15 cellular contexts compared by ENCODE assay signal in the genomic region with DNA sequence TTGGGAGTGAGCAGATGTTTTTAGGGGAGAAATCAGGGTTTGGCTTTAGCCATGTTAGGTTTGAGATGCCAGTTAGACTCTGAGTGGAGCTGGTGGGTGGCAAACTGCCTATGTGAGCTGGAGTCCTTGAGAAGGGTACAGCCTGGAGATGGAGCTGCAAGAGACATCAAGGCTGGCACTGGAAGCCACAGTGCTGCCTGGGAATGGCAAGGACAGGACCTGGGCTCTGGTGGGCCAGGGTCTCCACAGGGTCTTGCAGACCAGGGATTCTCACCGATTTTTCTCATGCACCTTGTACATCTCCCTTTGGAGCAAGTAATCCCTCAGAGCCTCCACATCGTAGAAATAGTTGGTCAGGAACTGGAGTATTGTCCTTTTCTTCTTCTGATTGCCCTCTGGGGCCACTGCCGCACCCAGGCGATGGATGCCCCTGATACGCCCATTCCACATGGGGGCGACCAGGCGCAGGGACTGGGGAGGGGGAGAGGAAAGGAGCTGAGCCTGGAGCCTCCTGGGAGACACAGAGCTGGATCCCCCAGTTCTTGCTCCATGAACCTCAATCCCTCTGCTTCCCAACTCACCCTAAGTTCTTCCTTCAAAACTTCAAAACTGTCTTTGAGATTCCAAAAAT. TPM values are rescaled to one million over a fixed set of nuclear protein-coding genes. Genes with fewer than 3 reads are reported as not detected.
DNase-seq lines count a peak whose midpoint lies in the region; ATAC-seq, FAIRE-seq and TF ChIP-seq lines count a peak whose summit lies in the region.
"Had no signal": no experiment of that assay in that cellular context is flagged by ENCODE, and none has a peak within 500 bp of the region (broad histone marks: within the 10 kb centered on the region; RNA-seq: fewer than 3 reads in every experiment).

No MANE protein-coding gene starts in this region.

- no peak for FAIRE-seq in A549 (lab: Jason Lieb, UNC)
- FAIRE-seq: frontal cortex had no signal

- TF ChIP-seq CTCF in A549 (IDR thresholded peaks at IDR 0.05) = no peak

- H3K9me3 ChIP-seq in A549 = no peaks in the 10 kb centered on the region
- H3K9me3 ChIP-seq in CD8-positive, alpha-beta memory T cell (ENCODE audit: low read length) = no peaks in the 10 kb centered on the region
- H3K9me3 ChIP-seq: BE2C, SK-N-SH, tibial nerve had no signal

- ATAC-seq in A549 (no peak), HG03135 (IDR thresholded peaks at IDR 0.05; ENCODE audit: unreplicated experiment) (no peak), Right ventricle myocardium inferior (no peak)
- ATAC-seq in activated CD8-positive, alpha-beta T cell treated with anti-CD3 and anti-CD28 coated beads, Interleukin-2, amount 10 ng/mL, durations not matched to agents 7 days and 5 days = no peak
- no peak for ATAC-seq in activated CD4-positive, CD25-positive, alpha-beta regulatory T cell treated with anti-CD3 and anti-CD28 coated beads, Interleukin-2, amount 50 U/mL, for 24 hours

- intact Hi-C loops in Right ventricle myocardium inferior (cut with DNase I) = loop anchor here (2.0 kb wide), 1 partner anchor 41 kb away; the partner anchor contains the start of genes BCKDHA and EXOSC5

- WGBS in A549 (ENCODE audit: missing lambda C conversion rate) = 86% methylated on average over 7 of the region's 7 CpGs

- H3K4me1 Mint-ChIP-seq in CD8-positive, alpha-beta memory T cell = peaks cover 5 to 13% (median 10%) of the 10 kb centered on the region in 3 donors
- peaks cover 29% of the 10 kb centered on the region for H3K4me1 Mint-ChIP-seq in activated CD8-positive, alpha-beta T cell treated with anti-CD3 and anti-CD28 coated beads, Interleukin-2, amount 10 ng/mL, durations not matched to agents 7 days and 5 days (ENCODE audit: low read depth)

- peaks cover 0 to 33% (median 0%) of the 10 kb centered on the region in 3 donors for H3K36me3 Mint-ChIP-seq in CD8-positive, alpha-beta memory T cell
- H3K36me3 Mint-ChIP-seq in activated CD8-positive, alpha-beta T cell treated with anti-CD3 and anti-CD28 coated beads, Interleukin-2, amount 10 ng/mL, durations not matched to agents 7 days and 5 days (ENCODE audit: low read depth) = peaks cover 13% of the 10 kb centered on the region

- TF ChIP-seq RAD21 in A549 (conservative IDR thresholded peaks at IDR 0.05 in 1 of 2, IDR thresholded peaks at IDR 0.05 in 1 of 2) = no peak

- no peaks in the 10 kb centered on the region for H3K9me3 Mint-ChIP-seq in CD8-positive, alpha-beta memory T cell
- H3K9me3 Mint-ChIP-seq in activated CD8-positive, alpha-beta T cell treated with anti-CD3 and anti-CD28 coated beads, Interleukin-2, amount 10 ng/mL, durations not matched to agents 7 days and 5 days (ENCODE audit: insufficient read depth) = no peaks in the 10 kb centered on the region

- peak overlapping the region in 6 of 8 donors; percentile 3 to 77 (median 66) for H3K27ac Mint-ChIP-seq in CD8-positive, alpha-beta memory T cell
- peak overlapping the region; percentile 43 for H3K27ac Mint-ChIP-seq in activated CD8-positive, alpha-beta T cell treated with anti-CD3 and anti-CD28 coated beads, Interleukin-2, amount 10 ng/mL, durations not matched to agents 7 days and 5 days

- CTCF ChIA-PET in A549 (lab: Yijun Ruan, JAX) = interaction anchor here (1.2 to 7.3 kb wide), 15 partner anchors 12 to 357 kb away, joined by 3 to 158 read pairs (median 7); partner anchors contain the start of gene B9D2
- CTCF ChIA-PET in CD8-positive, alpha-beta memory T cell (lab: Charles Lee) = interaction anchor here (2.4 to 3.0 kb wide), 2 partner anchors 11 to 86 kb away, joined by 10 to 18 read pairs; no protein-coding TSS in a partner anchor
- CTCF ChIA-PET in activated CD8-positive, alpha-beta T cell treated with anti-CD3 and anti-CD28 coated beads, Interleukin-2, amount 10 ng/mL, durations not matched to agents 7 days and 5 days (lab: Charles Lee) = interaction anchor here (0.7 to 3.2 kb wide), 5 partner anchors 10 to 131 kb away, joined by 3 to 21 read pairs (median 3); no protein-coding TSS in a partner anchor

- no peak for TF ChIP-seq POLR2A in A549 (IDR thresholded peaks at IDR 0.05; ENCODE audit: low read length)

- peaks cover under 1% of the 10 kb centered on the region for H3K36me3 ChIP-seq in CD8-positive, alpha-beta memory T cell (ENCODE audit: insufficient read depth, low read length)

- no peak overlapping the region for H3K27ac ChIP-seq in A549
- H3K27ac ChIP-seq in CD8-positive, alpha-beta memory T cell (ENCODE audit: low read depth, low read length) = no peak overlapping the region
- H3K27ac ChIP-seq: cardiac muscle cell had no signal

- no peak overlapping the region for H3K4me3 ChIP-seq in A549
- no peak overlapping the region for H3K4me3 ChIP-seq in CD8-positive, alpha-beta memory T cell (ENCODE audit: low read length)

- peaks cover 13% of the 10 kb centered on the region; the same call in 2 of the 3 replicates for H3K4me1 ChIP-seq in A549
- H3K4me1 ChIP-seq in CD8-positive, alpha-beta memory T cell (ENCODE audit: insufficient read depth, low read length) = peaks cover 17% of the 10 kb centered on the region
- H3K4me1 ChIP-seq: BE2C had no signal

- peak overlapping the region in 4 of 7 donors; percentile 56 to 81 (median 75) for H3K4me3 Mint-ChIP-seq in CD8-positive, alpha-beta memory T cell
- H3K4me3 Mint-ChIP-seq in activated CD8-positive, alpha-beta T cell treated with anti-CD3 and anti-CD28 coated beads, Interleukin-2, amount 10 ng/mL, durations not matched to agents 7 days and 5 days = peak overlapping the region; percentile 34

- DNase-seq in A549 (ENCODE audit: low read depth in 1 of 2, low spot score in 1 of 2) (no peak), mesenteric fat pad (ENCODE audit: low spot score) (peak; percentile 87), Right ventricle myocardium inferior (ENCODE audit: missing footprints) (no peak)
- DNase-seq in CD8-positive, alpha-beta memory T cell = no peak
- DNase-seq in activated CD8-positive, alpha-beta T cell treated with anti-CD3 and anti-CD28 coated beads, Interleukin-2, amount 10 ng/mL, durations not matched to agents 7 days and 5 days = no peak
- no peak for DNase-seq in effector CD8-positive, alpha-beta T cell (lab: John Stamatoyannopoulos, UW)
- DNase-seq: BE2C, SK-N-SH had no signal

- H3K4me2 ChIP-seq in A549 = peak overlapping the region; percentile 81

- H3K27me3 Mint-ChIP-seq in CD8-positive, alpha-beta memory T cell = peaks cover 3 to 4% of the 10 kb centered on the region in 2 donors
- H3K27me3 Mint-ChIP-seq in activated CD8-positive, alpha-beta T cell treated with anti-CD3 and anti-CD28 coated beads, Interleukin-2, amount 10 ng/mL, durations not matched to agents 7 days and 5 days (ENCODE audit: low read depth) = no peaks in the 10 kb centered on the region

- TF ChIP-seq EP300 in A549 (IDR thresholded peaks at IDR 0.05) = no peak

- no peaks in the 10 kb centered on the region for H3K27me3 ChIP-seq in CD8-positive, alpha-beta memory T cell (ENCODE audit: insufficient read depth, low read length, poor library complexity, severe bottlenecking)
- H3K27me3 ChIP-seq: BE2C, cardiac muscle cell, tibial nerve had no signal

- POLR2A ChIA-PET in A549 (lab: Yijun Ruan, JAX) = interaction anchor here (2.2 kb wide), 1 partner anchor 125 kb away, joined by 10 read pairs; no protein-coding TSS in a partner anchor
- POLR2A ChIA-PET in CD8-positive, alpha-beta memory T cell (lab: Charles Lee) = no interaction called here
- POLR2A ChIA-PET in activated CD8-positive, alpha-beta T cell treated with anti-CD3 and anti-CD28 coated beads, Interleukin-2, amount 10 ng/mL, durations not matched to agents 7 days and 5 days (lab: Charles Lee) = interaction anchor here (0.7 to 2.5 kb wide), 4 partner anchors 9 to 810 kb away, joined by 3 to 7 read pairs (median 4); no protein-coding TSS in a partner anchor

RNA-seq across cellular contexts. Expression of gene DMAC2, which starts 1.7 kb away (rescaled TPM):
- 128 and 132 TPM in 2 replicates for polyA plus RNA-seq in A549 (2011; rRNA removed)
- 209 and 231 TPM in 2 replicates for polyA plus RNA-seq in A549 (2012; cell fraction: cytosol; rRNA removed)
- polyA plus RNA-seq in A549 (2012; cell fraction: nucleus; rRNA removed) = 177 and 189 TPM in 2 replicates
- 155 to 161 TPM (median 158 TPM) in 3 replicates for polyA plus RNA-seq in A549 (2017; fragmentation: RNase III; extraction: RNeasy Plus Mini Kit Qiagen cat#74134 plus additional on column Dnase treatment)
- 111 and 120 TPM in 2 replicates for polyA minus RNA-seq in A549 (2011; rRNA and poly(A)+ RNA removed)
- 10 to 100 TPM; 74.1 to 76.2 TPM for total RNA-seq in CD8-positive, alpha-beta memory T cell
- polyA plus RNA-seq in CD8-positive, alpha-beta memory T cell = 56.8 TPM
- 10 to 100 TPM; 44.8 to 47.0 TPM for total RNA-seq in activated CD8-positive, alpha-beta T cell treated with anti-CD3 and anti-CD28 coated beads, Interleukin-2, amount 10 ng/mL, durations not matched to agents 7 days and 5 days
- 33.0 TPM for total RNA-seq in mesenteric fat pad
- total RNA-seq in Right ventricle myocardium inferior = 108 TPM

RNA-seq across cellular contexts. Expression of gene ERICH4, which starts 4.9 kb away (rescaled TPM):
- polyA plus RNA-seq in A549 (2011; rRNA removed) (0.24 and 0.26 TPM in 2 replicates), A549 (2017; fragmentation: RNase III; extraction: RNeasy Plus Mini Kit Qiagen cat#74134 plus additional on column Dnase treatment) (0.10 TPM in 1 of 3 replicates, not detected in the others)
- polyA plus RNA-seq in A549 (2012; cell fraction: cytosol; rRNA removed) = not detected in 2 replicates
- polyA plus RNA-seq in A549 (2012; cell fraction: nucleus; rRNA removed) = not detected in 2 replicates
- not detected in 2 replicates for polyA minus RNA-seq in A549 (2011; rRNA and poly(A)+ RNA removed)
- total RNA-seq in CD8-positive, alpha-beta memory T cell = not detected
- not detected for polyA plus RNA-seq in CD8-positive, alpha-beta memory T cell
- total RNA-seq in activated CD8-positive, alpha-beta T cell treated with anti-CD3 and anti-CD28 coated beads, Interleukin-2, amount 10 ng/mL, durations not matched to agents 7 days and 5 days = not detected
- total RNA-seq in mesenteric fat pad (not detected), Right ventricle myocardium inferior (not detected)
- total RNA-seq: cardiac muscle cell, frontal cortex, mononuclear cell, pulmonary artery endothelial cell, tibial nerve had no signal
- polyA plus RNA-seq: cardiac muscle cell, SK-N-SH had no signal

RNA-seq across cellular contexts. Expression of gene B3GNT8, which starts 10.9 kb away (rescaled TPM):
- polyA plus RNA-seq in A549 (2011; rRNA removed) (not detected in 2 replicates), A549 (2017; fragmentation: RNase III; extraction: RNeasy Plus Mini Kit Qiagen cat#74134 plus additional on column Dnase treatment) (0.11 to 0.20 TPM in 2 of 3 replicates, not detected in the other)
- 0.04 TPM in 1 of 2 replicates, not detected in the other for polyA plus RNA-seq in A549 (2012; cell fraction: cytosol; rRNA removed)
- 0.11 and 0.29 TPM in 2 replicates for polyA plus RNA-seq in A549 (2012; cell fraction: nucleus; rRNA removed)
- not detected in 2 replicates for polyA minus RNA-seq in A549 (2011; rRNA and poly(A)+ RNA removed)
- under 1 TPM; 0.66 to 0.91 TPM for total RNA-seq in CD8-positive, alpha-beta memory T cell
- 11.1 TPM for polyA plus RNA-seq in CD8-positive, alpha-beta memory T cell
- 1 to 10 TPM; 2.9 to 5.2 TPM for total RNA-seq in activated CD8-positive, alpha-beta T cell treated with anti-CD3 and anti-CD28 coated beads, Interleukin-2, amount 10 ng/mL, durations not matched to agents 7 days and 5 days
- total RNA-seq in mesenteric fat pad (8.1 TPM), Right ventricle myocardium inferior (8.3 TPM)
- polyA plus RNA-seq: SK-N-SH had no signal

RNA-seq across cellular contexts. Expression of gene BCKDHA, which starts 40.4 kb away (rescaled TPM):
- polyA plus RNA-seq in A549 (2011; rRNA removed) = 42.9 and 43.9 TPM in 2 replicates
- polyA plus RNA-seq in A549 (2012; cell fraction: cytosol; rRNA removed) = 62.0 and 96.3 TPM in 2 replicates
- 96.2 and 124 TPM in 2 replicates for polyA plus RNA-seq in A549 (2012; cell fraction: nucleus; rRNA removed)
- polyA plus RNA-seq in A549 (2017; fragmentation: RNase III; extraction: RNeasy Plus Mini Kit Qiagen cat#74134 plus additional on column Dnase treatment) = 39.2 to 46.4 TPM (median 44.4 TPM) in 3 replicates
- 36.4 and 39.4 TPM in 2 replicates for polyA minus RNA-seq in A549 (2011; rRNA and poly(A)+ RNA removed)
- total RNA-seq in CD8-positive, alpha-beta memory T cell = 10 to 100 TPM; 18.5 to 23.5 TPM
- 52.1 TPM for polyA plus RNA-seq in CD8-positive, alpha-beta memory T cell
- total RNA-seq in activated CD8-positive, alpha-beta T cell treated with anti-CD3 and anti-CD28 coated beads, Interleukin-2, amount 10 ng/mL, durations not matched to agents 7 days and 5 days = 10 to 100 TPM; 15.8 to 24.5 TPM
- total RNA-seq in mesenteric fat pad = 5.7 TPM
- 44.9 TPM for total RNA-seq in Right ventricle myocardium inferior

RNA-seq across cellular contexts. Expression of gene EXOSC5, which starts 40.9 kb away (rescaled TPM):
- polyA plus RNA-seq in A549 (2011; rRNA removed) (63.7 and 72.3 TPM in 2 replicates), A549 (2017; fragmentation: RNase III; extraction: RNeasy Plus Mini Kit Qiagen cat#74134 plus additional on column Dnase treatment) (99.0 to 109 TPM (median 103 TPM) in 3 replicates)
- 177 and 195 TPM in 2 replicates for polyA plus RNA-seq in A549 (2012; cell fraction: cytosol; rRNA removed)
- polyA plus RNA-seq in A549 (2012; cell fraction: nucleus; rRNA removed) = 145 and 165 TPM in 2 replicates
- polyA minus RNA-seq in A549 (2011; rRNA and poly(A)+ RNA removed) = 17.8 and 26.2 TPM in 2 replicates
- total RNA-seq in CD8-positive, alpha-beta memory T cell = 10 to 100 TPM; 48.5 to 52.3 TPM
- 49.5 TPM for polyA plus RNA-seq in CD8-positive, alpha-beta memory T cell
- total RNA-seq in activated CD8-positive, alpha-beta T cell treated with anti-CD3 and anti-CD28 coated beads, Interleukin-2, amount 10 ng/mL, durations not matched to agents 7 days and 5 days = 10 to 100 TPM; 25.3 to 26.6 TPM
- total RNA-seq in mesenteric fat pad (9.6 TPM), Right ventricle myocardium inferior (17.1 TPM)
